1 cellular context compared by ENCODE assay signal in genomic region chr17:8435245-8436168, GRCh38.
TF ChIP-seq lines count a peak whose summit lies in the region.

NDEL1 (plus strand) TSS chr17:8435884; CDS start chr17:8444272, 8,388 bp downstream.

TF ChIP-seq in HepG2, 621 proteins besides CTCF, POLR2A, EP300 and RAD21 (continued from another document and continues in another):
- TF ChIP-seq HBP1 (CRISPR knock-in tag; IDR thresholded peaks at IDR 0.05; ENCODE audit: low read depth) (0 out of 2 replicates have a peak, but pooled peaks have one; percentile 44), ZFY (CRISPR knock-in tag; IDR thresholded peaks at IDR 0.05) (peak; percentile 97), CSRNP2 (CRISPR knock-in tag; conservative IDR thresholded peaks at IDR 0.05; ENCODE audit: low read depth) (no peak), GATAD1 (CRISPR knock-in tag; IDR thresholded peaks at IDR 0.05) (peak; percentile 63), ZNF883 (CRISPR knock-in tag; IDR thresholded peaks at IDR 0.05; ENCODE audit: not compliant biosample characterization) (peak; percentile 92), ZNF546 (CRISPR knock-in tag; conservative IDR thresholded peaks at IDR 0.05) (peak; percentile 92), ZNF460 (CRISPR knock-in tag; IDR thresholded peaks at IDR 0.05; ENCODE audit: borderline replicate concordance) (no peak), ELF3 (CRISPR knock-in tag; IDR thresholded peaks at IDR 0.05) (peak; percentile 27; the same call in 1 of the 2 replicates), SMAD9 (CRISPR knock-in tag; IDR thresholded peaks at IDR 0.05) (peak; percentile 25; the same call in 1 of the 2 replicates), IRF9 (CRISPR knock-in tag; IDR thresholded peaks at IDR 0.05; ENCODE audit: borderline replicate concordance) (peak; percentile 24; the same call in 1 of the 2 replicates), ZNF430 (CRISPR knock-in tag; IDR thresholded peaks at IDR 0.05) (peak; percentile 52; the same call in 1 of the 2 replicates), ZNF558 (CRISPR knock-in tag; IDR thresholded peaks at IDR 0.05; ENCODE audit: borderline replicate concordance) (peak; percentile 37; the same call in 1 of the 2 replicates), HMG20B (CRISPR knock-in tag; conservative IDR thresholded peaks at IDR 0.05) (no peak), MED1 (CRISPR knock-in tag; IDR thresholded peaks at IDR 0.05) (peak; percentile 63), TCF7L2 (IDR thresholded peaks at IDR 0.05; ENCODE audit: low read depth, low read length) (no peak), ZGPAT (CRISPR knock-in tag; IDR thresholded peaks at IDR 0.05) (peak; percentile 65; the same call in 1 of the 2 replicates), FOXC1 (CRISPR knock-in tag; IDR thresholded peaks at IDR 0.05; ENCODE audit: borderline replicate concordance) (peak; percentile 48; the same call in 1 of the 2 replicates), DR1 (CRISPR knock-in tag; IDR thresholded peaks at IDR 0.05) (peak; percentile 58; the same call in 1 of the 2 replicates), GPBP1L1 (CRISPR knock-in tag; IDR thresholded peaks at IDR 0.05) (no peak), KLF6 (CRISPR knock-in tag; IDR thresholded peaks at IDR 0.05) (peak; percentile 62; the same call in 1 of the 2 replicates), TP53 (CRISPR knock-in tag; conservative IDR thresholded peaks at IDR 0.05) (peak; percentile 69; the same call in 1 of the 2 replicates), ZNF329 (CRISPR knock-in tag; IDR thresholded peaks at IDR 0.05; ENCODE audit: low read depth) (peak; percentile 61; the same call in 1 of the 2 replicates), GABPB1 (CRISPR knock-in tag; IDR thresholded peaks at IDR 0.05) (peak; percentile 62; the same call in 1 of the 2 replicates), TOE1 (CRISPR knock-in tag; IDR thresholded peaks at IDR 0.05) (no peak), MAX (IDR thresholded peaks at IDR 0.05) (peak; percentile 66; the same call in 1 of the 2 replicates), ATF7-NPFF (CRISPR knock-in tag; IDR thresholded peaks at IDR 0.05; ENCODE audit: low read depth) (0 out of 2 replicates have a peak, but pooled peaks have one; percentile 66), ASH2L (IDR thresholded peaks at IDR 0.05; ENCODE audit: insufficient read length, low read depth, low read length) (peak; percentile 36), ZNF563 (CRISPR knock-in tag; IDR thresholded peaks at IDR 0.05) (peak; percentile 30; the same call in 1 of the 2 replicates), TFAP4 (IDR thresholded peaks at IDR 0.05; ENCODE audit: borderline replicate concordance, low read depth) (no peak), TARDBP (CRISPR knock-in tag; IDR thresholded peaks at IDR 0.05) (peak; percentile 47), HMGXB4 (CRISPR knock-in tag; IDR thresholded peaks at IDR 0.05; ENCODE audit: borderline replicate concordance in 1 of 2, low read depth in 1 of 2) (peak in 1 of 2 experiments; percentile 42; a peak in 1 of 4 replicates), ZNF547 (CRISPR knock-in tag; IDR thresholded peaks at IDR 0.05) (peak; percentile 82), CENPX (CRISPR knock-in tag; IDR thresholded peaks at IDR 0.05) (no peak), ZNF496 (CRISPR knock-in tag; IDR thresholded peaks at IDR 0.05; ENCODE audit: insufficient replicate concordance) (no peak), MAFF (IDR thresholded peaks at IDR 0.05; ENCODE audit: low read depth, low read length) (no peak), RFXAP (CRISPR knock-in tag; IDR thresholded peaks at IDR 0.05; ENCODE audit: borderline replicate concordance) (peak; percentile 86; the same call in 1 of the 2 replicates), ZNF766 (CRISPR knock-in tag; IDR thresholded peaks at IDR 0.05; ENCODE audit: borderline replicate concordance) (no peak), RARG (CRISPR knock-in tag; IDR thresholded peaks at IDR 0.05; ENCODE audit: low read depth) (no peak), ZBTB46 (CRISPR knock-in tag; IDR thresholded peaks at IDR 0.05; ENCODE audit: borderline replicate concordance) (peak; percentile 17; the same call in 1 of the 2 replicates), DPF2 (CRISPR knock-in tag; IDR thresholded peaks at IDR 0.05; ENCODE audit: borderline replicate concordance, low read depth) (no peak), SAFB2 (CRISPR knock-in tag; IDR thresholded peaks at IDR 0.05; ENCODE audit: borderline replicate concordance, low read depth) (peak; percentile 53; the same call in 1 of the 2 replicates), ZNF800 (CRISPR knock-in tag; IDR thresholded peaks at IDR 0.05) (peak; percentile 58; the same call in 1 of the 2 replicates), PHF8 (CRISPR knock-in tag; IDR thresholded peaks at IDR 0.05) (peak; percentile 96), ZNF709 (CRISPR knock-in tag; IDR thresholded peaks at IDR 0.05) (0 out of 2 replicates have a peak, but pooled peaks have one; percentile 35), ZNF501 (CRISPR knock-in tag; IDR thresholded peaks at IDR 0.05) (peak; percentile 30; the same call in 1 of the 2 replicates)
